8 cellular contexts compared by ENCODE assay signal in the genomic region with DNA sequence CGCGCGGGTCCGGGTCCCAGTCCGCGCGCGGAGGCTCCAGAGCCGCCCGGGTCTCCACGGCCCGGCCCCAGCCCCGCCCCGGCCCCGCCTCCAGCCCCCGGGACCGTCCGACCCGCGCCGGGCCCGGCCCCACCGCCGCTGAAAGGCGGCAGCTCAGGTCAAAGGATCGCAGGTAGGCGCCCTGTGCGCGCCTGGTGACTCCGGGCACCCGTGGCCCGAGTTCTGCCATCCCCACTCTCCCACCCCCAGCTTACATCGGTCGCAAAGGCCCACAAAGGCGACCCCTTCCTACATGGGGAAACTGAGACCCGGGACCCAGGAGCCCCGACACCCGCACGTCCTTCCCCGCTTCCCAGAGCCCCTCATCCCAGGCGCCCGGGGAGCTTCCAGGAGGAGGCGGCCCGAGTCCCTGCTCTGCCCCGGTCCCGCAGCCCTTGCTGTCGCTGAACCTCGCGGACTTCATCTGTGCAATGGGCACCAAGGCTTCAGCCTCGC. TPM values are rescaled to one million over a fixed set of nuclear protein-coding genes. Genes with fewer than 3 reads are reported as not detected.
A peak's percentile ranks its signal among the peaks of the same experiment; 100 is the strongest.
DNase-seq lines count a peak whose midpoint lies in the region; ATAC-seq and TF ChIP-seq lines count a peak whose summit lies in the region.

A gene (minus strand): TSS at position 33 of the 495 bp plus-strand sequence. CDS start 2,075 bp downstream, outside the sequence.

- peak within 1 kb of the TSS in 1 of 2 donors; percentile 28 for H3K9ac ChIP-seq in liver (ENCODE audit: low read depth in 1 of 2, low read length in 2 of 2)

- no peak for TF ChIP-seq CTCF in body of pancreas (IDR thresholded peaks at IDR 0.05)
- TF ChIP-seq CTCF in liver (IDR thresholded peaks at IDR 0.05; ENCODE audit: low read depth, low read length, missing input control): no peak
- no peak for TF ChIP-seq CTCF in tibial nerve (IDR thresholded peaks at IDR 0.05)

- TF ChIP-seq POLR2A in body of pancreas (IDR thresholded peaks at IDR 0.05) (no peak), tibial nerve (IDR thresholded peaks at IDR 0.05) (no peak)

- intact Hi-C loops in Right ventricle myocardium inferior (cut with DNase I): loop anchor here (5.0 kb wide), 1 partner anchor 58 kb away; a partner anchor contains a TSS
- intact Hi-C loops in cardiac septum (cut with DNase I): loop anchor here (2.0 kb wide), 1 partner anchor 57 kb away; a partner anchor contains a TSS
- intact Hi-C loops in body of pancreas (cut with DNase I): no loop called here

- no peak for TF ChIP-seq RAD21 in liver (IDR thresholded peaks at IDR 0.05)

- DNase-seq in Right ventricle myocardium inferior (ENCODE audit: missing footprints) (no peak), cardiac septum (ENCODE audit: low spot score) (no peak), body of pancreas (peak in 1 of 4 donors; percentile 20), tibial nerve (ENCODE audit: low spot score in 2 of 2) (no peak), KBM-7 (no peak), NCI-H146 treated with DMSO at 0.1 percent for 48 hours (lab: John Stamatoyannopoulos, UW; ENCODE audit: unreplicated experiment) (no peak)

- peak within 1 kb of the TSS in 1 of 2 donors; percentile 17 for H3K4me3 ChIP-seq in body of pancreas
- H3K4me3 ChIP-seq in liver (ENCODE audit: low read depth in 1 of 3, low read length in 3 of 3): peak within 1 kb of the TSS; percentile 54 to 69 (median 68)
- peak within 1 kb of the TSS; percentile 64 to 76 (median 70) for H3K4me3 ChIP-seq in tibial nerve

- H3K4me1 ChIP-seq in body of pancreas (peaks cover 35% of the 10 kb centered on the region), liver (ENCODE audit: control insufficient read depth in 4 of 4, insufficient read depth in 4 of 4, low read length in 3 of 4) (peaks cover 12 to 25% (median 21%) of the 10 kb centered on the region in 4 donors), tibial nerve (peaks cover 0 to 38% (median 15%) of the 10 kb centered on the region in 4 donors)

- TF ChIP-seq EP300 in tibial nerve (IDR thresholded peaks at IDR 0.05): no peak

- peak; percentile 45 for ATAC-seq in Right ventricle myocardium inferior
- ATAC-seq in body of pancreas: no peak
- ATAC-seq in GM21381 (IDR thresholded peaks at IDR 0.05; ENCODE audit: unreplicated experiment): no peak

- H3K9me3 ChIP-seq in body of pancreas (no peaks in the 10 kb centered on the region), liver (ENCODE audit: control insufficient read depth in 4 of 4, low read length in 3 of 4) (no peaks in the 10 kb centered on the region), tibial nerve (no peaks in the 10 kb centered on the region)

- H3K27me3 ChIP-seq in body of pancreas (peaks cover 0 to 24% of the 10 kb centered on the region in 2 donors), liver (ENCODE audit: control insufficient read depth in 4 of 4, insufficient read depth in 4 of 4, low read length in 3 of 4) (no peaks in the 10 kb centered on the region), tibial nerve (peaks cover 0 to 32% of the 10 kb centered on the region in 2 donors)

- H3K36me3 ChIP-seq in body of pancreas (replicated peaks in 1 of 2; ENCODE audit: insufficient read depth in 1 of 2, low read depth in 2 of 2) (no peaks in the 10 kb centered on the region), liver (ENCODE audit: control insufficient read depth in 4 of 4, insufficient read depth in 3 of 4, low read depth in 1 of 4, low read length in 3 of 4) (no peaks in the 10 kb centered on the region), tibial nerve (no peaks in the 10 kb centered on the region)

- H3K27ac ChIP-seq in body of pancreas (peak within 1 kb of the TSS in 3 of 4 donors; percentile 39 to 59 (median 43)), liver (ENCODE audit: low read depth in 1 of 2, low read length in 2 of 2) (peak within 1 kb of the TSS; percentile 69 to 84), tibial nerve (peak within 1 kb of the TSS; percentile 90 to 96 (median 92))

- in situ Hi-C loops in KBM-7 (cut with MboI; ENCODE audit: low pct_unique_long_range_greater_than_20kb, low sequenced_read_pairs): no loop called here

- WGBS in body of pancreas, 2 donors: 0 to 1% methylated on average over 5 to 37 of the region's 50 CpGs
- WGBS in liver: under 1% methylated on average over 50 of the region's 50 CpGs
- WGBS in tibial nerve, 2 donors: 2 to 3% methylated on average over 6 to 41 of the region's 50 CpGs

TF ChIP-seq in liver, 16 proteins besides CTCF, POLR2A, EP300 and RAD21:
- TF ChIP-seq, protein P1, sequence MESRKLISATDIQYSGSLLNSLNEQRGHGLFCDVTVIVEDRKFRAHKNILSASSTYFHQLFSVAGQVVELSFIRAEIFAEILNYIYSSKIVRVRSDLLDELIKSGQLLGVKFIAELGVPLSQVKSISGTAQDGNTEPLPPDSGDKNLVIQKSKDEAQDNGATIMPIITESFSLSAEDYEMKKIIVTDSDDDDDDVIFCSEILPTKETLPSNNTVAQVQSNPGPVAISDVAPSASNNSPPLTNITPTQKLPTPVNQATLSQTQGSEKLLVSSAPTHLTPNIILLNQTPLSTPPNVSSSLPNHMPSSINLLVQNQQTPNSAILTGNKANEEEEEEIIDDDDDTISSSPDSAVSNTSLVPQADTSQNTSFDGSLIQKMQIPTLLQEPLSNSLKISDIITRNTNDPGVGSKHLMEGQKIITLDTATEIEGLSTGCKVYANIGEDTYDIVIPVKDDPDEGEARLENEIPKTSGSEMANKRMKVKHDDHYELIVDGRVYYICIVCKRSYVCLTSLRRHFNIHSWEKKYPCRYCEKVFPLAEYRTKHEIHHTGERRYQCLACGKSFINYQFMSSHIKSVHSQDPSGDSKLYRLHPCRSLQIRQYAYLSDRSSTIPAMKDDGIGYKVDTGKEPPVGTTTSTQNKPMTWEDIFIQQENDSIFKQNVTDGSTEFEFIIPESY (IDR thresholded peaks at IDR 0.05): no peak
- no peak for TF ChIP-seq GABPA (IDR thresholded peaks at IDR 0.05 in 1 of 2, conservative IDR thresholded peaks at IDR 0.05 in 1 of 2)
- TF ChIP-seq, protein P2, sequence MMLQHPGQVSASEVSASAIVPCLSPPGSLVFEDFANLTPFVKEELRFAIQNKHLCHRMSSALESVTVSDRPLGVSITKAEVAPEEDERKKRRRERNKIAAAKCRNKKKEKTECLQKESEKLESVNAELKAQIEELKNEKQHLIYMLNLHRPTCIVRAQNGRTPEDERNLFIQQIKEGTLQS (IDR thresholded peaks at IDR 0.05): no peak
- TF ChIP-seq FOXA1 (IDR thresholded peaks at IDR 0.05): no peak
- no peak for TF ChIP-seq HNF4G (IDR thresholded peaks at IDR 0.05)
- TF ChIP-seq HNF4A (conservative IDR thresholded peaks at IDR 0.05): no peak
- TF ChIP-seq EGR1 (IDR thresholded peaks at IDR 0.05; ENCODE audit: low read depth in 2 of 2): no peak
- TF ChIP-seq TAF1 (conservative IDR thresholded peaks at IDR 0.05): no peak
- TF ChIP-seq, protein P3, sequence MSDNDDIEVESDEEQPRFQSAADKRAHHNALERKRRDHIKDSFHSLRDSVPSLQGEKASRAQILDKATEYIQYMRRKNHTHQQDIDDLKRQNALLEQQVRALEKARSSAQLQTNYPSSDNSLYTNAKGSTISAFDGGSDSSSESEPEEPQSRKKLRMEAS (IDR thresholded peaks at IDR 0.05): no peak
- no peak for TF ChIP-seq YY1 (IDR thresholded peaks at IDR 0.05)
- TF ChIP-seq SP1 (IDR thresholded peaks at IDR 0.05): no peak
- TF ChIP-seq, protein P4, sequence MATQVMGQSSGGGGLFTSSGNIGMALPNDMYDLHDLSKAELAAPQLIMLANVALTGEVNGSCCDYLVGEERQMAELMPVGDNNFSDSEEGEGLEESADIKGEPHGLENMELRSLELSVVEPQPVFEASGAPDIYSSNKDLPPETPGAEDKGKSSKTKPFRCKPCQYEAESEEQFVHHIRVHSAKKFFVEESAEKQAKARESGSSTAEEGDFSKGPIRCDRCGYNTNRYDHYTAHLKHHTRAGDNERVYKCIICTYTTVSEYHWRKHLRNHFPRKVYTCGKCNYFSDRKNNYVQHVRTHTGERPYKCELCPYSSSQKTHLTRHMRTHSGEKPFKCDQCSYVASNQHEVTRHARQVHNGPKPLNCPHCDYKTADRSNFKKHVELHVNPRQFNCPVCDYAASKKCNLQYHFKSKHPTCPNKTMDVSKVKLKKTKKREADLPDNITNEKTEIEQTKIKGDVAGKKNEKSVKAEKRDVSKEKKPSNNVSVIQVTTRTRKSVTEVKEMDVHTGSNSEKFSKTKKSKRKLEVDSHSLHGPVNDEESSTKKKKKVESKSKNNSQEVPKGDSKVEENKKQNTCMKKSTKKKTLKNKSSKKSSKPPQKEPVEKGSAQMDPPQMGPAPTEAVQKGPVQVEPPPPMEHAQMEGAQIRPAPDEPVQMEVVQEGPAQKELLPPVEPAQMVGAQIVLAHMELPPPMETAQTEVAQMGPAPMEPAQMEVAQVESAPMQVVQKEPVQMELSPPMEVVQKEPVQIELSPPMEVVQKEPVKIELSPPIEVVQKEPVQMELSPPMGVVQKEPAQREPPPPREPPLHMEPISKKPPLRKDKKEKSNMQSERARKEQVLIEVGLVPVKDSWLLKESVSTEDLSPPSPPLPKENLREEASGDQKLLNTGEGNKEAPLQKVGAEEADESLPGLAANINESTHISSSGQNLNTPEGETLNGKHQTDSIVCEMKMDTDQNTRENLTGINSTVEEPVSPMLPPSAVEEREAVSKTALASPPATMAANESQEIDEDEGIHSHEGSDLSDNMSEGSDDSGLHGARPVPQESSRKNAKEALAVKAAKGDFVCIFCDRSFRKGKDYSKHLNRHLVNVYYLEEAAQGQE (IDR thresholded peaks at IDR 0.05): no peak
- no peak for TF ChIP-seq JUND (IDR thresholded peaks at IDR 0.05)
- TF ChIP-seq NR2F2 (IDR thresholded peaks at IDR 0.05): no peak

RNA-seq across cellular contexts. Expression of the gene that starts here (rescaled TPM):
- total RNA-seq in Right ventricle myocardium inferior: 2.1 TPM
- 2.1 TPM for total RNA-seq in cardiac septum
- 1 to 10 TPM in 1 of 2 donors, not detected in 1; 2.6 TPM for total RNA-seq in body of pancreas
- total RNA-seq in liver: 1 to 10 TPM in 1 of 2 donors, under 1 TPM in 1; 0.84 to 4.5 TPM
- 1 to 10 TPM; 1.2 to 1.9 TPM for polyA plus RNA-seq in liver
- total RNA-seq in tibial nerve: 10 to 100 TPM; 16.1 to 27.7 (median 22.6) TPM
